In the genomic region with DNA sequence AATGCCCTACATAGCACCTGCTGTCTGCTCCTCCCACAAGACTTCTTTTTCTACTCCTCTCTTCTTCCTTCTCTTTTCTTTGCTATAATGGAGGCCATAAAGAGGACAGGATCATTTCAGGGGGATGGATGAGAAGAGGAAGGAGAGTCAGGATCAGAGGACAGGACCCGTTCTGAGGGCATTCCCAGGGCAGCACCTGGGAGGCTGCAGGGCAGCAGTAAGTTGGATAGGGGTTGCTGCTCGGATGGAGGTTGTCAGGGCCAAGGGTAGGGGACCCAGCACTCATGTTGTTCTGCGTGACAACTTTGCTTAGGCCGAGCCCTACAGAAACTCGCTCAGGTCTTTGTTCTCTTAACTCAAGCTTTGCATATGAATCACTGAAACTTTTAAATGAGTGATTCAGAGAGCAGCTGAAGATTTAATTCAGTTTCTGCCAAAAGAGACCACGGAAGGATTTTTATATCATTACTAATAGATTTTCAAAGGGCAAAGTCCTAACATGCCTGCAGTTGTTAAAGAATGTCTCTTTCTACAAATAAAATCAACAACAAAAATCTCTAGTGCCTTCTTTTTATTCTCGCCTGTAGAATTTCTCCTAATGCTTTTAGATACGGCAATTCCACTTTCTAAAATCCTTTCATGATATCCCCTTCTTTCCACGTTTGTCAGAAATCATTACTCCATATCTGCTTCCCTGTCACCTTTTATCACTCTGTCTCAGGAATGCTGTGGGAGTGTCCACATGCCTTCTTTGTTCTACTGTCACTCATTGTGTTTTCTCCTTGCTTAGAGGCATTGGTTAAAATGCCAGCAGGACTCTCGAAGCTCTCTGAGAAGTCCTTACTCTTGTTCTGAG, we compare ENCODE assay signal across 9 cellular contexts. TPM values are rescaled to one million over a fixed set of nuclear protein-coding genes. Genes with fewer than 3 reads are reported as not detected.
DNase-seq lines count a peak whose midpoint lies in the region; ATAC-seq and TF ChIP-seq lines count a peak whose summit lies in the region.
"Had no signal": no experiment of that assay in that cellular context is flagged by ENCODE, and none has a peak within 500 bp of the region (broad histone marks: within the 10 kb centered on the region; RNA-seq: fewer than 3 reads in every experiment).

No MANE protein-coding gene starts in this region.

- H3K79me2 ChIP-seq in Karpas-422 (ENCODE audit: low read length): no peaks in the 10 kb centered on the region

- H3K4me2 ChIP-seq in Karpas-422 (ENCODE audit: low read depth, low read length, poor library complexity, severe bottlenecking): no peak overlapping the region

- H3K4me1 ChIP-seq in Karpas-422 (ENCODE audit: low read length): no peaks in the 10 kb centered on the region
- no peaks in the 10 kb centered on the region for H3K4me1 ChIP-seq in esophagus muscularis mucosa

- H3K9me3 Mint-ChIP-seq in stimulated activated memory B cell treated with anti-CD40 and anti-IgM and Interleukin-4, amounts not matched to agents 10 μg/mL and 1 μg/mL and 100 μg/mL, for 72 hours: no peaks in the 10 kb centered on the region
- H3K9me3 Mint-ChIP-seq: T-helper 1 cell treated with Interleukin-12 subunit alpha and Interleukin-12 subunit beta and Interleukin-4 antibody, amounts not matched to agents 30 μg/mL and 1 μg/mL, for 36 hours had no signal

- ATAC-seq in GM18499 (IDR thresholded peaks at IDR 0.05; ENCODE audit: insufficient read depth, unreplicated experiment): peak; percentile 100
- peak; percentile 82 for ATAC-seq in stimulated activated memory B cell treated with anti-CD40 and anti-IgM and Interleukin-4, amounts not matched to agents 10 μg/mL and 1 μg/mL and 100 μg/mL, for 72 hours

- intact Hi-C loops in esophagus muscularis mucosa (cut with DNase I): no loop called here

- H3K27ac Mint-ChIP-seq in stimulated activated memory B cell treated with anti-CD40 and anti-IgM and Interleukin-4, amounts not matched to agents 10 μg/mL and 1 μg/mL and 100 μg/mL, for 72 hours: peak overlapping the region; percentile 63
- H3K27ac Mint-ChIP-seq: T-helper 1 cell treated with Interleukin-12 subunit alpha and Interleukin-12 subunit beta and Interleukin-4 antibody, amounts not matched to agents 30 μg/mL and 1 μg/mL, for 36 hours had no signal

- H4K20me1 ChIP-seq in Karpas-422 (ENCODE audit: insufficient read depth, low read depth, low read length): no peaks in the 10 kb centered on the region

- peaks cover 11% of the 10 kb centered on the region for H3K4me1 Mint-ChIP-seq in stimulated activated memory B cell treated with anti-CD40 and anti-IgM and Interleukin-4, amounts not matched to agents 10 μg/mL and 1 μg/mL and 100 μg/mL, for 72 hours

- no peaks in the 10 kb centered on the region for H3K36me3 Mint-ChIP-seq in stimulated activated memory B cell treated with anti-CD40 and anti-IgM and Interleukin-4, amounts not matched to agents 10 μg/mL and 1 μg/mL and 100 μg/mL, for 72 hours

- H3K4me3 ChIP-seq in fibroblast of mammary gland (ENCODE audit: control insufficient read depth, low read depth, low read length) (no peak overlapping the region), Karpas-422 (ENCODE audit: low read length) (no peak overlapping the region), esophagus muscularis mucosa (no peak overlapping the region)

- H3K9ac ChIP-seq in Karpas-422 (ENCODE audit: low read length): no peak overlapping the region

- H3K9me3 ChIP-seq in Karpas-422 (ENCODE audit: low read length) (no peaks in the 10 kb centered on the region), esophagus muscularis mucosa (no peaks in the 10 kb centered on the region)

- TF ChIP-seq CTCF in fibroblast of mammary gland (conservative IDR thresholded peaks at IDR 0.05; ENCODE audit: control insufficient read depth, insufficient read depth, low read depth, low read length) (no peak), esophagus muscularis mucosa (IDR thresholded peaks at IDR 0.05) (no peak)

- H3K9me2 ChIP-seq in Karpas-422 (replicated peaks; ENCODE audit: insufficient read depth, low read length): no peaks in the 10 kb centered on the region

- no peak overlapping the region for H3K27ac ChIP-seq in Karpas-422 (ENCODE audit: low read length)
- no peak overlapping the region for H3K27ac ChIP-seq in esophagus muscularis mucosa (replicated peaks in 1 of 4)

- no peaks in the 10 kb centered on the region for H3K36me3 ChIP-seq in Karpas-422 (ENCODE audit: insufficient read depth, low read length)
- no peaks in the 10 kb centered on the region for H3K36me3 ChIP-seq in esophagus muscularis mucosa

- 68% methylated on average over 10 of the region's 10 CpGs for WGBS in esophagus muscularis mucosa

- H3K27me3 Mint-ChIP-seq in stimulated activated memory B cell treated with anti-CD40 and anti-IgM and Interleukin-4, amounts not matched to agents 10 μg/mL and 1 μg/mL and 100 μg/mL, for 72 hours: no peaks in the 10 kb centered on the region

- H3K4me3 Mint-ChIP-seq in stimulated activated memory B cell treated with anti-CD40 and anti-IgM and Interleukin-4, amounts not matched to agents 10 μg/mL and 1 μg/mL and 100 μg/mL, for 72 hours: no peak overlapping the region
- H3K4me3 Mint-ChIP-seq: T-helper 1 cell treated with Interleukin-12 subunit alpha and Interleukin-12 subunit beta and Interleukin-4 antibody, amounts not matched to agents 30 μg/mL and 1 μg/mL, for 36 hours had no signal

- TF ChIP-seq POLR2A in esophagus muscularis mucosa (IDR thresholded peaks at IDR 0.05; ENCODE audit: low read depth): no peak

- H3K27me3 ChIP-seq in Karpas-422 (ENCODE audit: low read length): no peaks in the 10 kb centered on the region
- no peaks in the 10 kb centered on the region for H3K27me3 ChIP-seq in esophagus muscularis mucosa

- DNase-seq in H4 (ENCODE audit: low spot score) (peak; percentile 12), LoVo (ENCODE audit: low spot score) (peak; percentile 86), fibroblast of mammary gland (ENCODE audit: low read depth) (peak; percentile 92), Karpas-422 (no peak), esophagus muscularis mucosa (ENCODE audit: extremely low spot score) (no peak), D341Med (ENCODE audit: low spot score) (no peak)

- H2AFZ ChIP-seq in Karpas-422 (ENCODE audit: low read length): no peak overlapping the region

- no peak for TF ChIP-seq EP300 in esophagus muscularis mucosa (IDR thresholded peaks at IDR 0.05)

RNA-seq across cellular contexts. Expression of gene GALNT5, which starts 11.1 kb away (rescaled TPM):
- total RNA-seq in H4 (2014; rRNA removed; shearing (Covaris generic)): 0.04 and 0.14 TPM in 2 replicates
- total RNA-seq in Karpas-422 (2014; rRNA removed; shearing (Covaris generic); ENCODE audit: low replicate concordance): not detected in 2 replicates
- total RNA-seq in esophagus muscularis mucosa: under 1 TPM in 3 of 4 donors, not detected in 1; 0.13 to 0.83 (median 0.17) TPM

Comparison
In these comparisons a context has a peak if more than half of its experiments do, and no peak if none do; other contexts are left out.
1. DNase-seq: peak in H4 (single experiment), LoVo (single experiment) and fibroblast of mammary gland (single experiment); none in Karpas-422 (single experiment), esophagus muscularis mucosa (single experiment) and D341Med (single experiment).